ENCODE assay signal across 16 cellular contexts in the genomic region with DNA sequence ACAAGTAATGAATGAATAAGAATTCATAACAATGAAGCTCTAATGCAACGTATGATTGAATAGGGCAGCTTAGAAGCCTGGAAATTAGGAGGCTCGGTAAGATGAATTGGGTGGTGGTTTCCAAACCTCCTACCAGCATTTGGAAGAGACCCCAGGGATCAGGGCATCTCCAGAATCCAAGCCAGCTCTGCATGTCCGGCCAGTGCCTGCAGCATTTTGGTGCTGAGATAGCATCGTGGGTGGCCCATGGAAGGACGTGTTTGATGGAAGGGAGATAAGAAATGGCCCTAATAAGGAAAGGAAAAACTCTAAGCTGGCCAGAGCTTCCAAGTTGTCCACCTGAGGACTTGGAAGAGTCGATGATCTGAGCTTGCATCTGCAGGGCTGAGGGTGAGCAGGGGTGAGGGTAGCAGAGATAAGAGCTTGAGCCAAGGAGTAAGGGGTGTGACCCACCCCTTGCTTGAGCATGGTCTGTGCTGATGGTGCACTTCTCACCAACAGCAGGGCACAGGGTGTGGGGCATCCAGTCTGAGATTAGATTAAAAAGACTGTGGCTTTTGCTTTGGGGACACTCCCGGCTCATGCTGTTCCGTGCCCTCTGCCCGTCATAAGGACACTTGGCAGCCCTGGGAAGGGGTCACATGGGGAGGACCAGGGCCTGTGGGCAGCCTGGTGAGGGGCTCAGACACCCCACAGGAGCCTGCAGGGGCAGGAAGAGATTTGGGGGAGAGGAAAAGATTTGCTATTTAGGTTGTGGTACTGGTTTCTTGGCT.
"Had no signal": no experiment of that assay in that cellular context is flagged by ENCODE, and none has a peak within 500 bp of the region (broad histone marks: within the 10 kb centered on the region; RNA-seq: fewer than 3 reads in every experiment).

No MANE protein-coding gene starts in this region.

- H3K27me3 ChIP-seq: brain microvascular endothelial cell, ovary, thyroid gland, uterus had no signal

- H3K4me3 ChIP-seq: lower lobe of right lung, ovary, sigmoid colon, thyroid gland, uterus had no signal

- DNase-seq: activated naive CD4-positive, alpha-beta T cell treated with Interleukin-2 at 50 U/mL for 16 hours; anterior cingulate cortex; brain microvascular endothelial cell; cerebellar nuclear complex; dermis blood vessel endothelial cell; effector memory CD8-positive, alpha-beta T cell; lower lobe of right lung; midbrain; stimulated activated CD4-positive, alpha-beta T cell treated with anti-CD3 and anti-CD28 coated beads, Interleukin-1b, Interleukin-23, amount 100 ng/mL, for 48 hours; thyroid gland; uterus had no signal

- H3K4me1 ChIP-seq: uterus had no signal

- H3K27ac Mint-ChIP-seq: activated T-helper 1 cell treated with anti-CD3 and anti-CD28 coated beads, Interleukin-12 subunit alpha, Interleukin-12 subunit beta, Interleukin-2, Interleukin-4 antibody, amounts not matched to agents 30 ng/mL and 10 ng/mL and 1 ng/mL, durations not matched to agents 14 hours and 24 hours and 36 hours; effector memory CD8-positive, alpha-beta T cell; T-helper 2 cell treated with Interferon-gamma antibody and Interleukin-4, amounts not matched to agents 5 μg/mL and 100 μg/mL, for 36 hours had no signal

- H3K36me3 ChIP-seq: brain microvascular endothelial cell, lower lobe of right lung, ovary, sigmoid colon, thyroid gland, uterus had no signal

- H3K27ac ChIP-seq: brain microvascular endothelial cell, lower lobe of right lung, ovary, sigmoid colon, thyroid gland, uterus had no signal

- ATAC-seq: activated CD4-positive, CD25-positive, alpha-beta regulatory T cell treated with anti-CD3 and anti-CD28 coated beads, Interleukin-2, amount 50 U/mL, for 24 hours; effector memory CD8-positive, alpha-beta T cell; lower lobe of right lung had no signal

- H3K9me3 ChIP-seq: lower lobe of right lung, ovary, sigmoid colon, thyroid gland, uterus had no signal

- H3K9me3 Mint-ChIP-seq: activated T-helper 1 cell treated with anti-CD3 and anti-CD28 coated beads, Interleukin-12 subunit alpha, Interleukin-12 subunit beta, Interleukin-2, Interleukin-4 antibody, amounts not matched to agents 30 ng/mL and 10 ng/mL and 1 ng/mL, durations not matched to agents 14 hours and 24 hours and 36 hours; effector memory CD8-positive, alpha-beta T cell; T-helper 2 cell treated with Interferon-gamma antibody and Interleukin-4, amounts not matched to agents 5 μg/mL and 100 μg/mL, for 36 hours had no signal

- H3K4me3 Mint-ChIP-seq: activated T-helper 1 cell treated with anti-CD3 and anti-CD28 coated beads, Interleukin-12 subunit alpha, Interleukin-12 subunit beta, Interleukin-2, Interleukin-4 antibody, amounts not matched to agents 30 ng/mL and 10 ng/mL and 1 ng/mL, durations not matched to agents 14 hours and 24 hours and 36 hours; effector memory CD8-positive, alpha-beta T cell; T-helper 2 cell treated with Interferon-gamma antibody and Interleukin-4, amounts not matched to agents 5 μg/mL and 100 μg/mL, for 36 hours had no signal
